Comparison of ENCODE assay signal across 17 cellular contexts in the genomic region with DNA sequence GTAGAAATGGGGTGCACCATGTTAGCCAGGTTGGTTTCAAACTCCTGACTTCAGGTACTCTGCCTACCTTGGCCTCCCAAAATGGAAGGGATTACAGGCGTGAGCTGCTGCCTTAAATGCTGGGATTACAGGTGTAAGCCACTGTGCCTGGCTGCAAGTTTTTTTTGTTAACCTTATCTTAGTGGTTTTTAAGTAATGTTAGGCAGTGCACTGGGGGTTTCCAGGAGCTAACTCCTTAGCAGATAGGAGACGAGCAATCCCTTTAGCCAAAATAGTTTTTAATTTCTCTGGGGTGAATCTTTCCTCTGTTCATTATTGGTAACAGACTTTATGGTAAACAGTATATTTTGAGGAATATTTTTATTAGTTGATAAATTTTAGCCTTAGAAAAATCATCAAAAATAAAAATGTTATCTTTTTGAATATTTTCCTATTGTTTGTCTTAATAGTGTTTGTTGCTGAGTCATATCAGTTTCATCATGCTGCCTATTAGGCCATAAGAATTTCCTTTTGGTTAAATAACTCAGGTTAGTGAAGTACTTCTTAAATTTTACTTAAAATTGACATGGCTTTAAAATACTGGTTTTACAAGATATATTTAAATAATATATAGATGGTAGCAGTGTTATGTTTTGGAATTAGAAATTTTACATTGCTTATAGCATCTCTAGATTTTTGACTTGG. TPM values are rescaled to one million over a fixed set of nuclear protein-coding genes. Genes with fewer than 3 reads are reported as not detected.
DNase-seq lines count a peak whose midpoint lies in the region; FAIRE-seq and TF ChIP-seq lines count a peak whose summit lies in the region.
"Had no signal": no experiment of that assay in that cellular context is flagged by ENCODE, and none has a peak within 500 bp of the region (broad histone marks: within the 10 kb centered on the region; RNA-seq: fewer than 3 reads in every experiment).

No MANE protein-coding gene starts in this region.

- peak overlapping the region; percentile 34 for H3K27ac Mint-ChIP-seq in astrocyte (ENCODE audit: unreplicated experiment)

- no peak overlapping the region for H3K27ac ChIP-seq in astrocyte (ENCODE audit: low read depth, low read length)

- DNase-seq in A172 (ENCODE audit: low spot score): peak; percentile 13
- DNase-seq in EL: peak; percentile 27
- DNase-seq in astrocyte (ENCODE audit: low read depth): peak; percentile 29
- DNase-seq in foreskin fibroblast: peak; percentile 15 to 65
- no peak for DNase-seq in urothelium cell line (ENCODE audit: low spot score)
- no peak for DNase-seq in NCI-H2227 treated with DMSO at 0.1 percent for 48 hours (lab: John Stamatoyannopoulos, UW)
- DNase-seq in DMS53 (lab: John Stamatoyannopoulos, UW): no peak
- no peak for DNase-seq in stimulated activated CD8-positive, alpha-beta memory T cell treated with anti-CD3 and anti-CD28 coated beads, Interleukin-4, amount 100 ng/mL, for 48 hours
- DNase-seq: activated gamma-delta T cell; central memory CD4-positive, alpha-beta T cell; GDM1; NCI-H2081 treated with DMSO at 0.1 percent for 48 hours; SK-N-SH; stimulated activated CD4-positive, alpha-beta T cell treated with anti-CD3 and anti-CD28 coated beads, Interleukin-4, amount 100 ng/mL, for 24 hours; stimulated activated naive CD4-positive, alpha-beta T cell treated with Interleukin-2 at 50 U/mL for 16 hours had no signal

- H3K9me3 ChIP-seq in astrocyte (ENCODE audit: insufficient read depth, low read depth, low read length): no peaks in the 10 kb centered on the region
- H3K9me3 ChIP-seq: SK-N-SH had no signal

- no peaks in the 10 kb centered on the region for H3K27me3 ChIP-seq in astrocyte (ENCODE audit: insufficient read depth, low read length)

- no peak overlapping the region for H2AFZ ChIP-seq in astrocyte (ENCODE audit: low read depth, low read length)

- H4K20me1 ChIP-seq in astrocyte (ENCODE audit: insufficient read depth, low read length): peaks cover 3% of the 10 kb centered on the region

- no peak overlapping the region for H3K4me3 Mint-ChIP-seq in astrocyte (ENCODE audit: unreplicated experiment)

- no peak for FAIRE-seq in astrocyte (lab: Jason Lieb, UNC)
- FAIRE-seq in urothelium cell line (lab: Jason Lieb, UNC): no peak
- FAIRE-seq: GM18507, H54 had no signal

- peaks cover 18% of the 10 kb centered on the region for H3K4me1 ChIP-seq in astrocyte (ENCODE audit: insufficient read depth, low read length)

- H3K4me2 ChIP-seq in astrocyte (ENCODE audit: low read length): no peak overlapping the region
- H3K4me2 ChIP-seq: SK-N-SH had no signal

- no peak overlapping the region for H3K4me3 ChIP-seq in astrocyte (ENCODE audit: insufficient read depth, low read depth, low read length)
- H3K4me3 ChIP-seq in foreskin fibroblast (ENCODE audit: low read depth in 1 of 2, low read length in 2 of 2): no peak overlapping the region

- H3K4me1 Mint-ChIP-seq in astrocyte (ENCODE audit: low read depth, unreplicated experiment): peaks cover 19% of the 10 kb centered on the region

- peaks cover 29% of the 10 kb centered on the region for H3K36me3 ChIP-seq in astrocyte (ENCODE audit: insufficient read depth, low read length)

- H3K9ac ChIP-seq in astrocyte (ENCODE audit: low read length): no peak overlapping the region
- H3K9ac ChIP-seq: SK-N-SH had no signal

- peaks cover 26% of the 10 kb centered on the region for H3K79me2 ChIP-seq in astrocyte (ENCODE audit: insufficient read depth, low read length)

- no peaks in the 10 kb centered on the region for H3K9me3 Mint-ChIP-seq in astrocyte (ENCODE audit: unreplicated experiment)

- no peak for TF ChIP-seq CTCF in astrocyte (IDR thresholded peaks at IDR 0.05; ENCODE audit: insufficient read depth, low read depth, low read length)
- TF ChIP-seq CTCF in foreskin fibroblast (IDR thresholded peaks at IDR 0.05; ENCODE audit: low read depth, low read length): no peak

- no peaks in the 10 kb centered on the region for H3K27me3 Mint-ChIP-seq in astrocyte (ENCODE audit: low read depth, unreplicated experiment)

- H3K36me3 Mint-ChIP-seq in astrocyte (ENCODE audit: low read depth, unreplicated experiment): no peaks in the 10 kb centered on the region

RNA-seq across cellular contexts. Expression of gene LMNB1, which starts 37.9 kb away (rescaled TPM):
- 135 and 137 TPM in 2 replicates for total RNA-seq in A172 (2014; rRNA removed; shearing (Covaris generic))
- total RNA-seq in astrocyte: 8.1 and 12.7 TPM in 2 replicates

Comparison
In these comparisons a context has a peak if more than half of its experiments do, and no peak if none do; other contexts are left out.
1. DNase-seq: peak in A172 (single experiment), EL (single experiment), astrocyte (single experiment) and foreskin fibroblast (2 of 2); none in urothelium cell line (single experiment), NCI-H2227 treated with DMSO at 0.1 percent for 48 hours (single experiment), DMS53 (single experiment) and stimulated activated CD8-positive, alpha-beta memory T cell treated with anti-CD3 and anti-CD28 coated beads, Interleukin-4, amount 100 ng/mL, for 48 hours (single experiment).